Comparison of ENCODE assay signal across 8 cellular contexts in genomic region chr11:124761301-124762021, GRCh38. TPM values are rescaled to one million over a fixed set of nuclear protein-coding genes. Genes with fewer than 3 reads are reported as not detected.
A peak's percentile ranks its signal among the peaks of the same experiment; 100 is the strongest.
DNase-seq lines count a peak whose midpoint lies in the region; ATAC-seq and TF ChIP-seq lines count a peak whose summit lies in the region.

No MANE protein-coding gene starts in this region.

- no peak overlapping the region for H4K5ac ChIP-seq in mesendoderm (ENCODE audit: low read length)

- WGBS in mesendoderm (ENCODE audit: extremely low coverage, insufficient coverage, low lambda C conversion rate) = no CpG with 5 or more reads among the region's 21 CpGs

- H3K56ac ChIP-seq in mesendoderm (ENCODE audit: low read length) = no peak overlapping the region

- no peak for ATAC-seq in HCT116
- ATAC-seq in GM21360 (IDR thresholded peaks at IDR 0.05; ENCODE audit: unreplicated experiment) = no peak

- H3K27ac ChIP-seq in A673 (ENCODE audit: low read depth, low read length, poor library complexity, severe bottlenecking) (no peak overlapping the region), HCT116 (ENCODE audit: low read depth, low read length) (peak overlapping the region; percentile 84; the same call in 1 of the 2 replicates), ascending aorta (peak overlapping the region; percentile 85 to 89), mesendoderm (ENCODE audit: low read depth, low read length) (no peak overlapping the region)

- peaks cover 5% of the 10 kb centered on the region for H3K36me3 ChIP-seq in A673 (ENCODE audit: insufficient read depth, low read length, poor library complexity, severe bottlenecking)
- no peaks in the 10 kb centered on the region for H3K36me3 ChIP-seq in HCT116 (ENCODE audit: control insufficient read depth in 1 of 2, insufficient read depth in 2 of 2, low read length in 2 of 2)
- peaks cover 4 to 20% of the 10 kb centered on the region in 2 donors for H3K36me3 ChIP-seq in ascending aorta
- H3K36me3 ChIP-seq in mesendoderm (ENCODE audit: control insufficient read depth, insufficient read depth, low read length) = peaks cover 1% of the 10 kb centered on the region

- DNase-seq in A673 (ENCODE audit: low spot score) (no peak), HCT116 (ENCODE audit: low read depth, low spot score) (no peak), ascending aorta (ENCODE audit: low spot score in 2 of 2) (no peak), mesendoderm (no peak), NCI-H345 (lab: John Stamatoyannopoulos, UW) (no peak), NCI-H1694 (lab: John Stamatoyannopoulos, UW) (no peak)
- DNase-seq in activated CD4-positive, alpha-beta T cell treated with anti-CD3 and anti-CD28 coated beads, Interleukin-2, amount 50 U/mL, for 1 hour = no peak

- H2BK120ac ChIP-seq in mesendoderm (ENCODE audit: low read depth, low read length) = no peak overlapping the region

- no peaks in the 10 kb centered on the region for H3K79me1 ChIP-seq in mesendoderm (ENCODE audit: low read length)

- no peaks in the 10 kb centered on the region for H3K9me2 ChIP-seq in HCT116 (ENCODE audit: insufficient read depth)

- RAD21 ChIA-PET in HCT116 (lab: Charles Lee; ENCODE audit: low non-redundant PET in 1 of 2, low total read pairs in 2 of 2, uncharacterized antibody in 2 of 2, unreplicated experiment in 2 of 2) = no interaction called here

- no peak overlapping the region for H2BK15ac ChIP-seq in mesendoderm (replicated peaks; ENCODE audit: low read depth)

- H3K9me3 ChIP-seq in A673 (ENCODE audit: low read depth, low read length, poor library complexity, severe bottlenecking) (no peaks in the 10 kb centered on the region), HCT116 (ENCODE audit: control insufficient read depth in 1 of 2, insufficient read depth in 1 of 2, low read depth in 1 of 2, low read length in 2 of 2) (no peaks in the 10 kb centered on the region), ascending aorta (no peaks in the 10 kb centered on the region)

- intact Hi-C loops in A673 (cut with micrococcal nuclease; ENCODE audit: unreplicated experiment) (loop anchor here (2.0 to 10.0 kb wide), 2 partner anchors 75 to 347 kb away; no protein-coding TSS in a partner anchor), HCT116 (cut with micrococcal nuclease) (loop anchor here (2.0 kb wide), 1 partner anchor 15 kb away; no protein-coding TSS in a partner anchor), ascending aorta (cut with DNase I) (loop anchor here (1.0 to 2.0 kb wide), 2 partner anchors 75 to 117 kb away; no protein-coding TSS in a partner anchor)

- H4K8ac ChIP-seq in mesendoderm (ENCODE audit: low read depth, low read length) = no peak overlapping the region

- CTCF ChIA-PET in A673 (lab: Charles Lee) (interaction anchor here (0.6 to 2.1 kb wide), 2 partner anchors 92 to 128 kb away, joined by 6 to 9 read pairs; no protein-coding TSS in a partner anchor), HCT116 (lab: Charles Lee) (interaction anchor here (0.6 to 3.2 kb wide), 4 partner anchors 8 to 91 kb away, joined by 3 to 28 read pairs (median 10); no protein-coding TSS in a partner anchor)

- H3K4ac ChIP-seq in mesendoderm (ENCODE audit: low read depth, low read length) = no peak overlapping the region

- no peak for TF ChIP-seq RAD21 in HCT116 (IDR thresholded peaks at IDR 0.05; ENCODE audit: low read depth)

- H2AFZ ChIP-seq in HCT116 (ENCODE audit: low read depth, low read length, poor library complexity, severe bottlenecking) = peak overlapping the region; percentile 68

- peak overlapping the region; percentile 65 for H3K9ac ChIP-seq in HCT116 (ENCODE audit: low read length)
- H3K9ac ChIP-seq in mesendoderm (ENCODE audit: low read length) = peak overlapping the region; percentile 34

- BruUV-seq in A673 (replicated peaks; lab: Mats Ljungman, UMichigan) = no TSS peak
- TSS peak; percentile 29 for BruUV-seq in HCT116 (replicated peaks; lab: Mats Ljungman, UMichigan)

- no peaks in the 10 kb centered on the region; the same call in 1 of the 2 replicates for H4K20me1 ChIP-seq in HCT116 (ENCODE audit: insufficient read depth)

- POLR2A ChIA-PET in A673 (lab: Charles Lee; ENCODE audit: low non-redundant PET) = no interaction called here
- POLR2A ChIA-PET in HCT116 (lab: Charles Lee) = interaction anchor here (0.6 kb wide), 1 partner anchor 52 kb away, joined by 3 read pairs; no protein-coding TSS in a partner anchor

- H3K4me2 ChIP-seq in HCT116 (ENCODE audit: low read length) (peak overlapping the region; percentile 98), mesendoderm (ENCODE audit: low read length) (peak overlapping the region; percentile 30)

- TF ChIP-seq CTCF in A673 (conservative IDR thresholded peaks at IDR 0.05; ENCODE audit: low read depth, low read length) (no peak), HCT116 (IDR thresholded peaks at IDR 0.05 in 2 of 3, conservative IDR thresholded peaks at IDR 0.05 in 1 of 3; ENCODE audit: borderline replicate concordance in 1 of 3, insufficient read depth in 1 of 3, low read depth in 2 of 3, low read length in 2 of 3) (no peak), ascending aorta (IDR thresholded peaks at IDR 0.05) (no peak)

- H3K23ac ChIP-seq in mesendoderm (ENCODE audit: low read length) = no peak overlapping the region

- TF ChIP-seq POLR2A in HCT116 (IDR thresholded peaks at IDR 0.05; ENCODE audit: borderline replicate concordance, extremely low read depth, insufficient read depth, insufficient read length) = no peak

- H3K27me3 ChIP-seq in A673 (replicated peaks; ENCODE audit: insufficient read depth, low read depth, low read length, poor library complexity) (no peaks in the 10 kb centered on the region), HCT116 (ENCODE audit: insufficient read depth, low read length) (no peaks in the 10 kb centered on the region), ascending aorta (no peaks in the 10 kb centered on the region), mesendoderm (ENCODE audit: insufficient read depth, low read length, poor library complexity) (peaks cover 51% of the 10 kb centered on the region)

- H2AK5ac ChIP-seq in mesendoderm (ENCODE audit: low read length) = no peak overlapping the region

- H3K79me2 ChIP-seq in HCT116 (ENCODE audit: insufficient read depth, low read length) (no peaks in the 10 kb centered on the region), mesendoderm (ENCODE audit: control insufficient read depth, insufficient read depth, low read length) (no peaks in the 10 kb centered on the region)

- H3K4me1 ChIP-seq in A673 (ENCODE audit: insufficient read depth, low read length, poor library complexity, severe bottlenecking) = peaks cover 10% of the 10 kb centered on the region
- H3K4me1 ChIP-seq in HCT116 (ENCODE audit: control insufficient read depth in 1 of 2, insufficient read depth in 2 of 2, low read length in 2 of 2) = peaks cover 20 to 40% of the 10 kb centered on the region in 2 experiments
- H3K4me1 ChIP-seq in ascending aorta = peaks cover 3 to 21% of the 10 kb centered on the region in 2 donors
- H3K4me1 ChIP-seq in mesendoderm (ENCODE audit: control insufficient read depth, low read depth, low read length) = peaks cover 3% of the 10 kb centered on the region

- H3K4me3 ChIP-seq in A673 (ENCODE audit: low read depth, low read length, poor library complexity, severe bottlenecking) (peak overlapping the region; percentile 44), HCT116 (replicated peaks in 1 of 2; ENCODE audit: low read depth in 1 of 2, low read length in 2 of 2) (peak overlapping the region; percentile 66 to 77), ascending aorta (peak overlapping the region; percentile 62 to 67), mesendoderm (ENCODE audit: low read length) (no peak overlapping the region)

- no peak overlapping the region for H3K18ac ChIP-seq in mesendoderm (ENCODE audit: low read length)

- no peak overlapping the region for H2BK5ac ChIP-seq in mesendoderm (ENCODE audit: low read length)

TF ChIP-seq in HCT116, 20 proteins besides CTCF, POLR2A, EP300 and RAD21:
- peak; percentile 14; the same call in 1 of the 2 replicates for TF ChIP-seq EGR1 (IDR thresholded peaks at IDR 0.05; ENCODE audit: low read depth)
- no peak for TF ChIP-seq EZH2phosphoT487 (IDR thresholded peaks at IDR 0.05; ENCODE audit: borderline replicate concordance)

RNA-seq across cellular contexts. Expression of gene ESAM, which starts 0.6 kb away (rescaled TPM):
- total RNA-seq in A673 (2021) = 1.2 and 1.5 TPM in 2 replicates
- total RNA-seq in HCT116 (2021; ENCODE audit: unreplicated experiment) = 6.1 TPM
- polyA plus RNA-seq in HCT116 (2012) = 4.7 and 6.1 TPM in 2 replicates
- 257 TPM for total RNA-seq in ascending aorta
- polyA plus RNA-seq in mesendoderm (2013, experiment 1 of 2) = 0.21 TPM
- 0.14 TPM for polyA plus RNA-seq in mesendoderm (2013, experiment 2 of 2)

RNA-seq across cellular contexts. Expression of gene VSIG2, which starts 9.4 kb away (rescaled TPM):
- not detected in 2 replicates for total RNA-seq in A673 (2021)
- total RNA-seq in HCT116 (2021; ENCODE audit: unreplicated experiment) = not detected
- polyA plus RNA-seq in HCT116 (2012) = 0.05 and 0.08 TPM in 2 replicates
- total RNA-seq in ascending aorta = not detected
- not detected for polyA plus RNA-seq in mesendoderm (2013, experiment 1 of 2)
- 0.07 TPM for polyA plus RNA-seq in mesendoderm (2013, experiment 2 of 2)

RNA-seq across cellular contexts. Expression of gene NRGN, which starts 21.7 kb away (rescaled TPM):
- total RNA-seq in A673 (2021) = 38.1 and 43.8 TPM in 2 replicates
- 33.3 TPM for total RNA-seq in HCT116 (2021; ENCODE audit: unreplicated experiment)
- 14.7 and 19.4 TPM in 2 replicates for polyA plus RNA-seq in HCT116 (2012)
- total RNA-seq in ascending aorta = 5.3 TPM
- polyA plus RNA-seq in mesendoderm (2013, experiment 1 of 2) = 0.42 TPM
- polyA plus RNA-seq in mesendoderm (2013, experiment 2 of 2) = 0.67 TPM

RNA-seq across cellular contexts. Expression of gene MSANTD2, which starts 38.7 kb away (rescaled TPM):
- 31.4 and 33.3 TPM in 2 replicates for total RNA-seq in A673 (2021)
- total RNA-seq in HCT116 (2021; ENCODE audit: unreplicated experiment) = 8.6 TPM
- 1.6 and 1.9 TPM in 2 replicates for polyA plus RNA-seq in HCT116 (2012)
- total RNA-seq in ascending aorta = 21.4 TPM
- 10.6 TPM for polyA plus RNA-seq in mesendoderm (2013, experiment 1 of 2)
- polyA plus RNA-seq in mesendoderm (2013, experiment 2 of 2) = 10.4 TPM

Comparison
In these comparisons a context has a peak if more than half of its experiments do, and no peak if none do; other contexts are left out.
1. H3K27ac ChIP-seq: peak in HCT116 (single experiment) and ascending aorta (2 of 2); none in A673 (single experiment) and mesendoderm (single experiment).
2. RNA of gene ESAM, which starts 0.6 kb away (total RNA-seq): 257 TPM in ascending aorta (single experiment); 6.1 TPM in HCT116 (single experiment) and 1.2 to 1.5 TPM in A673; every median in the first group is over 10 times any median in the second.